In genomic region chrX:13090261-13091110, GRCh38 we compare ENCODE assay signal across 1 cellular context.
TF ChIP-seq lines count a peak whose summit lies in the region.

No MANE protein-coding gene starts in this region.

TF ChIP-seq in K562, 482 proteins besides CTCF, POLR2A, EP300 and RAD21 (continued from another document):
- peak in 1 of 3 experiments; percentile 27; a peak in 1 of 6 replicates for TF ChIP-seq ZBTB11 (CRISPR knock-in tag; IDR thresholded peaks at IDR 0.05)
